30 cellular contexts compared by ENCODE assay signal in genomic region chr5:83703059-83703458, GRCh38. TPM values are rescaled to one million over a fixed set of nuclear protein-coding genes. Genes with fewer than 3 reads are reported as not detected.
"Had no signal": no experiment of that assay in that cellular context is flagged by ENCODE, and none has a peak within 500 bp of the region (broad histone marks: within the 10 kb centered on the region; RNA-seq: fewer than 3 reads in every experiment).

No MANE protein-coding gene starts in this region.

- H3K9me3 ChIP-seq: lower lobe of right lung, neutrophil, testis, thyroid gland, transverse colon, upper lobe of left lung, vagina had no signal

- DNase-seq: hypothalamus; kidney glomerular epithelial cell; left cardiac atrium; left ventricle myocardium superior; lower lobe of right lung; mammary epithelial cell; mesenchymal stem cell; naive thymus-derived CD8-positive, alpha-beta T cell; occipital lobe; psoas muscle; stimulated activated CD4-positive, alpha-beta T cell treated with anti-CD3 and anti-CD28 coated beads, Interleukin-12 subunit alpha, Interleukin-12 subunit beta, amount 100 ng/mL, for 4 hours; stimulated activated CD4-positive, alpha-beta T cell treated with anti-CD3 and anti-CD28 coated beads, Interleukin-15, amount 100 ng/mL, for 24 hours; stimulated activated CD4-positive, alpha-beta T cell treated with anti-CD3 and anti-CD28 coated beads, Interleukin-2, amount 100 ng/mL, for 24 hours; stimulated activated CD4-positive, alpha-beta T cell treated with anti-CD3 and anti-CD28 coated beads, Interleukin-4, amount 100 ng/mL, for 1 hour; stimulated activated naive B cell treated with anti-CD40 and anti-IgM and Interleukin-4, amounts not matched to agents 10 μg/mL and 1 μg/mL and 100 μg/mL, for 72 hours; stimulated activated naive CD8-positive, alpha-beta T cell treated with anti-CD3 and anti-CD28 coated beads, Interleukin-15, Interleukin-2, amounts not matched to agents 100 U/mL and 50 U/mL, for 24 hours; stomach; testis; thyroid gland; transverse colon; upper lobe of left lung had no signal

- H2AFZ ChIP-seq: neural progenitor cell, parathyroid adenoma had no signal

- H3K27ac Mint-ChIP-seq: naive thymus-derived CD8-positive, alpha-beta T cell; nephron; neural progenitor cell; stimulated activated naive B cell treated with anti-CD40 and anti-IgM and Interleukin-4, amounts not matched to agents 10 μg/mL and 1 μg/mL and 100 μg/mL, for 72 hours had no signal

- H3K27ac ChIP-seq: lower lobe of right lung, neural progenitor cell, neutrophil, parathyroid adenoma, psoas muscle, skin epidermis, stomach, testis, thyroid gland, transverse colon, upper lobe of left lung, vagina had no signal

- H3K9ac ChIP-seq: neural progenitor cell, parathyroid adenoma had no signal

- H3K4me3 Mint-ChIP-seq: naive thymus-derived CD8-positive, alpha-beta T cell; nephron; neural progenitor cell; stimulated activated naive B cell treated with anti-CD40 and anti-IgM and Interleukin-4, amounts not matched to agents 10 μg/mL and 1 μg/mL and 100 μg/mL, for 72 hours had no signal

- H3K36me3 Mint-ChIP-seq: naive thymus-derived CD8-positive, alpha-beta T cell; neural progenitor cell; stimulated activated naive B cell treated with anti-CD40 and anti-IgM and Interleukin-4, amounts not matched to agents 10 μg/mL and 1 μg/mL and 100 μg/mL, for 72 hours had no signal

- H3K4me1 ChIP-seq: lower lobe of right lung, neural progenitor cell, parathyroid adenoma, psoas muscle, stomach, testis, thyroid gland, transverse colon, upper lobe of left lung, vagina had no signal

- H3K36me3 ChIP-seq: lower lobe of right lung, neural progenitor cell, neutrophil, stomach, thyroid gland, transverse colon, upper lobe of left lung, vagina had no signal

- H3K27me3 ChIP-seq: neural progenitor cell, neutrophil, stomach, testis, thyroid gland, transverse colon, upper lobe of left lung, vagina had no signal

- H3K4me1 Mint-ChIP-seq: naive thymus-derived CD8-positive, alpha-beta T cell; nephron; neural progenitor cell; stimulated activated naive B cell treated with anti-CD40 and anti-IgM and Interleukin-4, amounts not matched to agents 10 μg/mL and 1 μg/mL and 100 μg/mL, for 72 hours had no signal

- H3K4me3 ChIP-seq: lower lobe of right lung, neural progenitor cell, psoas muscle, skin epidermis, stomach, testis, thyroid gland, transverse colon, upper lobe of left lung, vagina had no signal

- H3K9me3 Mint-ChIP-seq: stimulated activated naive B cell treated with anti-CD40 and anti-IgM and Interleukin-4, amounts not matched to agents 10 μg/mL and 1 μg/mL and 100 μg/mL, for 72 hours had no signal

- H3K4me2 ChIP-seq: neural progenitor cell had no signal

- ATAC-seq: left cardiac atrium; left lobe of liver; left ventricle myocardium superior; lower lobe of right lung; naive thymus-derived CD8-positive, alpha-beta T cell; psoas muscle; sciatic nerve; stimulated activated naive B cell treated with anti-CD40 and anti-IgM and Interleukin-4, amounts not matched to agents 10 μg/mL and 1 μg/mL and 100 μg/mL, for 72 hours; stimulated activated naive CD8-positive, alpha-beta T cell treated with anti-CD3 and anti-CD28 coated beads, Interleukin-15, Interleukin-2, amounts not matched to agents 100 U/mL and 50 U/mL, for 24 hours had no signal

- H3K79me2 ChIP-seq: parathyroid adenoma had no signal

- FAIRE-seq: keratinocyte had no signal

RNA-seq across cellular contexts. Expression of gene HAPLN1, which starts 17.6 kb away (rescaled TPM):
- total RNA-seq: left lobe of liver; naive thymus-derived CD8-positive, alpha-beta T cell; psoas muscle; sciatic nerve; testis; thyroid gland; vagina had no signal
- polyA plus RNA-seq: keratinocyte; mammary epithelial cell; naive thymus-derived CD8-positive, alpha-beta T cell; psoas muscle had no signal
